8 cellular contexts compared by ENCODE assay signal in genomic region chr4:98261291-98262271, GRCh38. TPM values are rescaled to one million over a fixed set of nuclear protein-coding genes. Genes with fewer than 3 reads are reported as not detected.
A peak's percentile ranks its signal among the peaks of the same experiment; 100 is the strongest.
DNase-seq lines count a peak whose midpoint lies in the region; ATAC-seq, FAIRE-seq and TF ChIP-seq lines count a peak whose summit lies in the region.

Gene RAP1GDS1 (plus strand): TSS chr4:98261384. CDS start chr4:98261566, 182 bp downstream.

- H3K36me3 ChIP-seq in HepG2 (replicated peaks in 1 of 2; ENCODE audit: control insufficient read depth in 1 of 2, insufficient read depth in 2 of 2, low read length in 2 of 2), result no peaks in the 10 kb centered on the region

- H2AFZ ChIP-seq in HepG2 (ENCODE audit: low read length), result no peak within 1 kb of the TSS

- in situ Hi-C loops in HepG2 (cut with HindIII; ENCODE audit: extremely low pct_ligation_motif_present, low pct_unique_long_range_greater_than_20kb), result no loop called here

- H3K79me2 ChIP-seq in HepG2 (ENCODE audit: insufficient read depth, low read length), result peaks cover 40% of the 10 kb centered on the region

- no peak for TF ChIP-seq CTCF in HepG2 (CRISPR knock-in tag; IDR thresholded peaks at IDR 0.05)

- CTCF ChIA-PET in HepG2 (lab: Yijun Ruan, JAX; ENCODE audit: low intra/inter-chr PET ratio, low total read pairs), result no interaction called here

- H3K4me1 ChIP-seq in HepG2 (ENCODE audit: insufficient read depth, low read length), result peaks cover 27% of the 10 kb centered on the region

- TF ChIP-seq EP300 in HepG2 (IDR thresholded peaks at IDR 0.05; ENCODE audit: low read depth in 2 of 2, low read length in 2 of 2), result no peak
- no peak for TF ChIP-seq EP300 in HepG2 (CRISPR knock-in tag; IDR thresholded peaks at IDR 0.05; ENCODE audit: borderline replicate concordance)

- DNase-seq in NCI-H82 (lab: John Stamatoyannopoulos, UW), result peak; percentile 67
- no peak for DNase-seq in NCI-H82 treated with DMSO at 0.1 percent for 48 hours (lab: John Stamatoyannopoulos, UW; ENCODE audit: unreplicated experiment)
- peak; percentile 28 for DNase-seq in NCI-H1694 treated with DMSO at 0.1 percent for 48 hours (lab: John Stamatoyannopoulos, UW)
- DNase-seq in dermis microvascular lymphatic vessel endothelial cell (ENCODE audit: low read depth in 2 of 2), result peak in 1 of 2 donors; percentile 76
- peak; percentile 50 for DNase-seq in HepG2 (ENCODE audit: low spot score)
- peak; percentile 36 for DNase-seq in stimulated activated CD4-positive, alpha-beta T cell treated with anti-CD3 and anti-CD28 coated beads, Interleukin-4, amount 100 ng/mL, for 24 hours

- no TSS peak for BruUV-seq in HepG2 (replicated peaks; lab: Mats Ljungman, UMichigan)

- H3K9me3 ChIP-seq in HepG2 (ENCODE audit: low read length), result no peaks in the 10 kb centered on the region

- FAIRE-seq in HepG2 (lab: Jason Lieb, UNC), result peak; percentile 53

- H3K4me3 ChIP-seq in HepG2 (replicated peaks in 1 of 3; ENCODE audit: insufficient read depth in 1 of 3, low read depth in 2 of 3, low read length in 3 of 3), result peak within 1 kb of the TSS; percentile 87 to 90 (median 90)

- ATAC-seq in HG02798 (IDR thresholded peaks at IDR 0.05; ENCODE audit: poor library complexity, unreplicated experiment) (peak; percentile 14), HepG2 (peak; percentile 30)
- ATAC-seq in activated CD4-positive, CD25-positive, alpha-beta regulatory T cell treated with anti-CD3 and anti-CD28 coated beads, Interleukin-2, amount 50 U/mL, for 24 hours, result peak; percentile 3 to 5

- H3K27ac ChIP-seq in HepG2 (ENCODE audit: extremely low read length, insufficient read depth, low read length), result peak within 1 kb of the TSS; percentile 95

- peak within 1 kb of the TSS; percentile 92 for H3K4me2 ChIP-seq in HepG2 (ENCODE audit: low read depth, low read length)

- no peaks in the 10 kb centered on the region for H4K20me1 ChIP-seq in HepG2 (ENCODE audit: insufficient read depth, low read length)

- peak in 1 of 2 experiments; percentile 60; a peak in 1 of 4 replicates for TF ChIP-seq POLR2A in HepG2 (IDR thresholded peaks at IDR 0.05; ENCODE audit: insufficient read depth in 1 of 2, low read depth in 2 of 2, low read length in 2 of 2)

- intact Hi-C loops in HepG2 (cut with micrococcal nuclease; ENCODE audit: unreplicated experiment), result loop anchor here (5.0 kb wide), 1 partner anchor 119 kb away; the partner anchor contains the start of gene STPG2

- no peaks in the 10 kb centered on the region; a peak in 1 of 5 replicates for H3K27me3 ChIP-seq in HepG2 (ENCODE audit: control insufficient read depth in 1 of 2, insufficient read depth in 2 of 2, low read length in 2 of 2)

- peak within 1 kb of the TSS; percentile 92 for H3K9ac ChIP-seq in HepG2 (ENCODE audit: insufficient read depth, low read depth, low read length)

- POLR2A ChIA-PET in HepG2 (lab: Yijun Ruan, JAX), result interaction anchor here (0.9 to 2.2 kb wide), 16 partner anchors 9 to 1689 kb away, joined by 3 to 31 read pairs (median 4); partner anchors contain the start of genes ADH5, EIF4E, H2AZ1 and STPG2

- WGBS in HepG2 (ENCODE audit: low lambda C conversion rate), result under 1% methylated on average over 17 of the region's 103 CpGs

- TF ChIP-seq RAD21 in HepG2 (CRISPR knock-in tag; IDR thresholded peaks at IDR 0.05), result 0 out of 2 replicates have a peak, but pooled peaks have one; percentile 10

TF ChIP-seq in HepG2, 621 proteins besides CTCF, POLR2A, EP300 and RAD21 (continues in another document):
- TF ChIP-seq ZNF230 (CRISPR knock-in tag; IDR thresholded peaks at IDR 0.05) (peak; percentile 84; the same call in 1 of the 2 replicates), HMGXB4 (CRISPR knock-in tag; IDR thresholded peaks at IDR 0.05; ENCODE audit: borderline replicate concordance in 1 of 2, low read depth in 1 of 2) (peak in 1 of 2 experiments; percentile 47; a peak in 1 of 4 replicates), XBP1 (CRISPR knock-in tag; IDR thresholded peaks at IDR 0.05) (no peak), TOPORS (CRISPR knock-in tag; IDR thresholded peaks at IDR 0.05) (no peak; the same call in 1 of the 2 replicates), ZNF598 (CRISPR knock-in tag; IDR thresholded peaks at IDR 0.05; ENCODE audit: borderline replicate concordance) (peak; percentile 51; the same call in 1 of the 2 replicates), U2AF1 (optimal IDR thresholded peaks at IDR 0.05; ENCODE audit: low read depth, low read length) (peak; percentile 13), ZNF329 (CRISPR knock-in tag; IDR thresholded peaks at IDR 0.05; ENCODE audit: low read depth) (peak; percentile 37; the same call in 1 of the 2 replicates), E2F2 (CRISPR knock-in tag; IDR thresholded peaks at IDR 0.05; ENCODE audit: borderline replicate concordance) (no peak), YY1 (IDR thresholded peaks at IDR 0.05; ENCODE audit: insufficient read depth, insufficient replicate concordance, low read depth, low read length) (peak; percentile 41), ZNF564 (CRISPR knock-in tag; IDR thresholded peaks at IDR 0.05) (0 out of 2 replicates have a peak, but pooled peaks have one; percentile 3), ZMYM2 (CRISPR knock-in tag; IDR thresholded peaks at IDR 0.05) (0 out of 2 replicates have a peak, but pooled peaks have one; percentile 28), PATZ1 (CRISPR knock-in tag; IDR thresholded peaks at IDR 0.05) (peak; percentile 3), ZNF713 (CRISPR knock-in tag; IDR thresholded peaks at IDR 0.05) (no peak), SETDB1 (CRISPR knock-in tag; IDR thresholded peaks at IDR 0.05; ENCODE audit: borderline replicate concordance) (no peak), ZNF501 (CRISPR knock-in tag; IDR thresholded peaks at IDR 0.05) (peak; percentile 39; the same call in 1 of the 2 replicates)

RNA-seq across cellular contexts. Expression of gene RAP1GDS1, which starts in this region (rescaled TPM):
- total RNA-seq in dermis microvascular lymphatic vessel endothelial cell, result 49.2 and 54.6 TPM in 2 replicates
- 42.5 and 48.2 TPM in 2 replicates for total RNA-seq in HepG2 (2016; rRNA removed; fragmentation: Illumina TruSeq; extraction: Trizol)
- 14.8 and 15.4 TPM in 2 replicates for total RNA-seq in HepG2 (2016; cell fraction: cytosol; rRNA removed; fragmentation: Illumina TruSeq; extraction: Trizol; ENCODE audit: low read depth)
- total RNA-seq in HepG2 (2016; cell fraction: insoluble cytoplasmic fraction; rRNA removed; fragmentation: Illumina TruSeq; extraction: Trizol), result 38.1 and 49.7 TPM in 2 replicates
- total RNA-seq in HepG2 (2016; cell fraction: membrane; rRNA removed; fragmentation: Illumina TruSeq; extraction: Trizol), result 33.5 and 37.6 TPM in 2 replicates
- total RNA-seq in HepG2 (2016; cell fraction: nucleus; rRNA removed; fragmentation: Illumina TruSeq; extraction: Trizol), result 38.3 and 42.0 TPM in 2 replicates
- polyA plus RNA-seq in HepG2 (2011; rRNA removed), result 12.8 and 19.3 TPM in 2 replicates
- polyA plus RNA-seq in HepG2 (2011; cell fraction: cytosol; rRNA removed), result 8.7 and 10.9 TPM in 2 replicates
- polyA plus RNA-seq in HepG2 (2011; cell fraction: nucleus; rRNA removed), result 8.9 and 10.3 TPM in 2 replicates
- 18.1 and 19.5 TPM in 2 replicates for polyA plus RNA-seq in HepG2 (2012)
- 13.2 and 14.3 TPM in 2 replicates for polyA plus RNA-seq in HepG2 (2016; cell fraction: cytosol; fragmentation: Illumina TruSeq; extraction: Trizol; ENCODE audit: low read depth)
- polyA plus RNA-seq in HepG2 (2016; cell fraction: insoluble cytoplasmic fraction; fragmentation: Illumina TruSeq; extraction: Trizol; ENCODE audit: low read depth), result 36.9 and 37.3 TPM in 2 replicates
- 19.4 and 19.5 TPM in 2 replicates for polyA plus RNA-seq in HepG2 (2016; cell fraction: membrane; fragmentation: Illumina TruSeq; extraction: Trizol; ENCODE audit: low read depth)
- polyA plus RNA-seq in HepG2 (2016; cell fraction: nucleus; fragmentation: Illumina TruSeq; extraction: Trizol; ENCODE audit: insufficient read depth, low read depth), result 17.3 and 18.6 TPM in 2 replicates
- 14.3 and 26.8 TPM in 2 replicates for polyA minus RNA-seq in HepG2 (2011; rRNA and poly(A)+ RNA removed; ENCODE audit: low replicate concordance)
- 23.0 and 23.5 TPM in 2 replicates for polyA minus RNA-seq in HepG2 (2011; cell fraction: cytosol; rRNA and poly(A)+ RNA removed)
- polyA minus RNA-seq in HepG2 (2011; cell fraction: nucleus; rRNA and poly(A)+ RNA removed), result 54.2 and 60.7 TPM in 2 replicates
